ENCODE assay signal across 20 cellular contexts in genomic region chr4:76717431-76717830, GRCh38.
DNase-seq lines count a peak whose midpoint lies in the region; ATAC-seq, FAIRE-seq and TF ChIP-seq lines count a peak whose summit lies in the region.
"Had no signal": no experiment of that assay in that cellular context is flagged by ENCODE, and none has a peak within 500 bp of the region (broad histone marks: within the 10 kb centered on the region; RNA-seq: fewer than 3 reads in every experiment).

No MANE protein-coding gene starts in this region.

- peak; percentile 25 for FAIRE-seq in kidney (lab: Jason Lieb, UNC)
- FAIRE-seq: K562 had no signal

- no peak overlapping the region for H3T11ph ChIP-seq in H9 (ENCODE audit: low read length)

- H3K14ac ChIP-seq in H9 (ENCODE audit: insufficient read depth, low read length): no peak overlapping the region

- peaks cover 34 to 38% of the 10 kb centered on the region in 2 experiments for H3K4me1 Mint-ChIP-seq in H9

- H3K4ac ChIP-seq in H9 (ENCODE audit: low read depth, low read length): no peak overlapping the region

- DNase-seq in H9 (no peak), PC-3 (no peak), kidney (no peak), thoracic aorta (ENCODE audit: low spot score) (no peak), SKM-1 treated with dmso at 0.1 percent for 144 hours (lab: John Stamatoyannopoulos, UW; ENCODE audit: unreplicated experiment) (no peak), OCI-LY7 (ENCODE audit: low spot score) (no peak)
- no peak for DNase-seq in central memory CD4-positive, alpha-beta T cell
- DNase-seq: ACHN, AML-193, DMS79 treated with DMSO at 0.1 percent for 48 hours, NCI-H1417, NCI-H187, NCI-H2107, NCI-H510A, NCI-H774, SIG-M5 had no signal

- H3K4me3 Mint-ChIP-seq in H9: no peak overlapping the region

- H3K9me3 ChIP-seq in H9 (ENCODE audit: control insufficient read depth, low read depth, low read length) (no peaks in the 10 kb centered on the region), PC-3 (ENCODE audit: low read length) (no peaks in the 10 kb centered on the region), kidney (ENCODE audit: control insufficient read depth in 1 of 2, low read length in 2 of 2) (no peaks in the 10 kb centered on the region), thoracic aorta (no peaks in the 10 kb centered on the region), OCI-LY7 (ENCODE audit: low read length) (no peaks in the 10 kb centered on the region)

- H3K23me2 ChIP-seq in H9 (ENCODE audit: insufficient read length, low read depth, low read length, poor library complexity, severe bottlenecking): no peaks in the 10 kb centered on the region

- H3K27me3 ChIP-seq in H9 (ENCODE audit: insufficient read depth, low read length): no peaks in the 10 kb centered on the region
- no peaks in the 10 kb centered on the region for H3K27me3 ChIP-seq in PC-3 (ENCODE audit: low read length)
- no peaks in the 10 kb centered on the region for H3K27me3 ChIP-seq in thoracic aorta (replicated peaks; ENCODE audit: insufficient read depth)

- no peaks in the 10 kb centered on the region for H3K36me3 ChIP-seq in PC-3 (ENCODE audit: low read depth, low read length)
- H3K36me3 ChIP-seq in kidney (ENCODE audit: control insufficient read depth in 1 of 2, insufficient read depth in 2 of 2, low read length in 2 of 2): no peaks in the 10 kb centered on the region
- no peaks in the 10 kb centered on the region for H3K36me3 ChIP-seq in thoracic aorta
- H3K36me3 ChIP-seq in OCI-LY7 (ENCODE audit: insufficient read depth, low read length): no peaks in the 10 kb centered on the region

- H3K79me1 ChIP-seq in H9 (ENCODE audit: insufficient read depth, low read depth, low read length, poor library complexity, severe bottlenecking): peaks cover 5% of the 10 kb centered on the region

- H3K27ac ChIP-seq in H9 (ENCODE audit: insufficient read length, low read depth, low read length) (no peak overlapping the region), PC-3 (ENCODE audit: low read length) (peak overlapping the region; percentile 50), kidney (ENCODE audit: low read depth in 2 of 2, low read length in 2 of 2) (no peak overlapping the region), thoracic aorta (peak overlapping the region; percentile 62 to 85), OCI-LY7 (ENCODE audit: low read depth, low read length, poor library complexity, severe bottlenecking) (no peak overlapping the region)
- H3K27ac ChIP-seq: C4-2B, RWPE1 had no signal

- H2BK20ac ChIP-seq in H9 (ENCODE audit: low read depth, low read length, poor library complexity, severe bottlenecking): no peak overlapping the region

- H3K4me2 ChIP-seq in H9 (ENCODE audit: insufficient read depth, insufficient read length, low read length) (no peak overlapping the region), PC-3 (ENCODE audit: low read length) (no peak overlapping the region), OCI-LY7 (ENCODE audit: low read length) (no peak overlapping the region)

- no peaks in the 10 kb centered on the region for H3K9me2 ChIP-seq in PC-3 (replicated peaks; ENCODE audit: low read length)
- no peaks in the 10 kb centered on the region for H3K9me2 ChIP-seq in OCI-LY7 (ENCODE audit: insufficient read depth, low read length)

- WGBS in H9 (ENCODE audit: extremely low coverage, insufficient read length, low lambda C conversion rate): no CpG with 5 or more reads among the region's 1 CpG

- peaks cover 10% of the 10 kb centered on the region for H3K4me1 ChIP-seq in H9 (ENCODE audit: insufficient read depth, low read length)
- H3K4me1 ChIP-seq in PC-3 (ENCODE audit: insufficient read depth, low read length): peaks cover 22% of the 10 kb centered on the region; the same call in 1 of the 2 replicates
- peaks cover 0 to 12% of the 10 kb centered on the region in 2 donors for H3K4me1 ChIP-seq in kidney (ENCODE audit: control insufficient read depth in 1 of 2, insufficient read depth in 1 of 2, low read depth in 1 of 2, low read length in 2 of 2)
- H3K4me1 ChIP-seq in thoracic aorta (ENCODE audit: control insufficient read depth in 1 of 2, low read depth in 2 of 2): peaks cover 41 to 77% of the 10 kb centered on the region in 2 donors
- H3K4me1 ChIP-seq in OCI-LY7 (ENCODE audit: insufficient read depth, low read length, poor library complexity, severe bottlenecking): no peaks in the 10 kb centered on the region

- H3K79me2 ChIP-seq in H9 (ENCODE audit: insufficient read depth, low read length) (peaks cover 6% of the 10 kb centered on the region; the same call in 1 of the 2 replicates), PC-3 (ENCODE audit: low read length) (peaks cover 32% of the 10 kb centered on the region), OCI-LY7 (ENCODE audit: insufficient read depth, low read depth, low read length) (no peaks in the 10 kb centered on the region)

- H2BK120ac ChIP-seq in H9 (ENCODE audit: low read depth, low read length, poor library complexity, severe bottlenecking): no peak overlapping the region

- no peak overlapping the region for H4K5ac ChIP-seq in H9 (ENCODE audit: insufficient read length, low read depth, low read length)

- H3K56ac ChIP-seq in H9 (ENCODE audit: insufficient read length, low read depth, low read length): no peak overlapping the region

- POLR2A ChIA-PET in PC-3 (lab: Charles Lee; ENCODE audit: unreplicated experiment): interaction anchor here (0.6 kb wide), 2 partner anchors 64 to 176 kb away, joined by 3 to 4 read pairs; no protein-coding TSS in a partner anchor
- POLR2A ChIA-PET in OCI-LY7 (lab: Charles Lee): no interaction called here

- H3K23ac ChIP-seq in H9 (ENCODE audit: insufficient read length, low read depth, low read length): no peak overlapping the region

- H4K8ac ChIP-seq in H9 (replicated peaks; ENCODE audit: insufficient read length, low read depth, low read length): no peak overlapping the region

- CTCF ChIA-PET in PC-3 (lab: Charles Lee) (no interaction called here), OCI-LY7 (lab: Charles Lee; ENCODE audit: unreplicated experiment) (no interaction called here)

- BruUV-seq in PC-3 (replicated peaks; lab: Mats Ljungman, UMichigan) (no TSS peak), OCI-LY7 (replicated peaks; lab: Mats Ljungman, UMichigan) (no TSS peak)

- H2AK5ac ChIP-seq in H9 (ENCODE audit: insufficient read length, low read length): no peak overlapping the region

- H2BK5ac ChIP-seq in H9 (ENCODE audit: insufficient read length, low read length): no peak overlapping the region

- H3K4me3 ChIP-seq in PC-3 (ENCODE audit: low read length): no peak overlapping the region
- no peak overlapping the region for H3K4me3 ChIP-seq in kidney (ENCODE audit: low read length in 2 of 2)
- no peak overlapping the region for H3K4me3 ChIP-seq in thoracic aorta
- no peak overlapping the region for H3K4me3 ChIP-seq in OCI-LY7 (ENCODE audit: low read depth, low read length, poor library complexity, severe bottlenecking)
- H3K4me3 ChIP-seq: K562 had no signal

- H3K9ac ChIP-seq in H9 (ENCODE audit: extremely low read depth, insufficient read length, low read length) (no peak overlapping the region), PC-3 (ENCODE audit: low read length) (no peak overlapping the region), kidney (ENCODE audit: low read length in 2 of 2) (no peak overlapping the region)

- intact Hi-C loops in PC-3 (cut with micrococcal nuclease): no loop called here
- intact Hi-C loops in kidney (cut with DNase I): no loop called here
- intact Hi-C loops in OCI-LY7 (cut with micrococcal nuclease; ENCODE audit: unreplicated experiment): no loop called here

- ATAC-seq in PC-3 (no peak), thoracic aorta (ENCODE audit: insufficient number of reproducible peaks, low FRiP score, low read depth) (no peak)
- ATAC-seq: HCT116, K562 had no signal

- no peak overlapping the region for H2AFZ ChIP-seq in H9 (ENCODE audit: low read length)
- no peak overlapping the region for H2AFZ ChIP-seq in PC-3 (ENCODE audit: low read length)
- H2AFZ ChIP-seq in OCI-LY7 (ENCODE audit: low read length): no peak overlapping the region

- peaks cover 3 to 20% (median 5%) of the 10 kb centered on the region in 3 experiments; a peak in 6 of 7 replicates for H3K36me3 Mint-ChIP-seq in H9 (ENCODE audit: insufficient read depth in 1 of 3, low read depth in 3 of 3)

- H4K20me1 ChIP-seq in H9 (ENCODE audit: control insufficient read depth, insufficient read depth, insufficient read length) (no peaks in the 10 kb centered on the region), PC-3 (ENCODE audit: low read length) (no peaks in the 10 kb centered on the region), OCI-LY7 (ENCODE audit: insufficient read depth, low read length) (no peaks in the 10 kb centered on the region)

- no peak overlapping the region for H2BK15ac ChIP-seq in H9 (ENCODE audit: low read depth, low read length)

- no peak for TF ChIP-seq CTCF in H9 (conservative IDR thresholded peaks at IDR 0.05)
- no peak for TF ChIP-seq CTCF in PC-3 (conservative IDR thresholded peaks at IDR 0.05; ENCODE audit: low read depth, low read length)
- TF ChIP-seq CTCF in kidney (IDR thresholded peaks at IDR 0.05; ENCODE audit: borderline replicate concordance, extremely low read depth, insufficient read depth): no peak
- no peak for TF ChIP-seq CTCF in thoracic aorta (IDR thresholded peaks at IDR 0.05)
- no peak for TF ChIP-seq CTCF in OCI-LY7 (conservative IDR thresholded peaks at IDR 0.05; ENCODE audit: low read length)

- H3K27ac Mint-ChIP-seq in H9: peak overlapping the region in 2 of 3 experiments; percentile 38 to 57; a peak in 3 of 7 replicates

- no peaks in the 10 kb centered on the region for H3K27me3 Mint-ChIP-seq in H9 (ENCODE audit: low read depth)

- H4K91ac ChIP-seq in H9 (ENCODE audit: insufficient read length, low read depth, low read length): no peak overlapping the region

- no peaks in the 10 kb centered on the region for H3K9me3 Mint-ChIP-seq in H9

- no peak overlapping the region for H3K18ac ChIP-seq in H9 (ENCODE audit: insufficient read length, low read depth, low read length)

- no peaks in the 10 kb centered on the region for H3F3A ChIP-seq in PC-3 (ENCODE audit: low read length, unreplicated experiment)

- H2BK12ac ChIP-seq in H9 (ENCODE audit: insufficient read length, low read depth, low read length): no peak overlapping the region

Comparison
In these comparisons a context has a peak if more than half of its experiments do, and no peak if none do; other contexts are left out.
1. H3K27ac ChIP-seq: peak in PC-3 (single experiment) and thoracic aorta (2 of 2); none in H9 (single experiment), kidney (0 of 2) and OCI-LY7 (single experiment).